24 cellular contexts compared by ENCODE assay signal in the genomic region with DNA sequence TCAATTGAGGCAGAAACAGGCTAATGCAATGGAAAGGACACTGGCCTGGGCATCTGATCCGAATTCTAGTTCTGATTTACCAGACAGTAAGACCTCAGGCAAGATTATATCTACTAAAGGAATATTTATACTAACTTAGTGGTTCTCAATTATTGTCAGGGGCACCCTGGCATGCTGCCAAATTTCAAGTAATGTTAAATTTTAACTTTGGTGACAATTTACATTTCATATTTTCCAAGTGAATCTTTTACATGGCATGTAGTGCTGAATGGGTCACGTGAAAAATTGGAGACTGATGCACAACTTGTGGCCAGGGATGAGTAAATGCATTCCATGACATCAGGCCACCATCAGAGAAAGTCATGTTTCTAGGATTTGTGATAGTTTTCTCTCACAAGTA.
"Had no signal": no experiment of that assay in that cellular context is flagged by ENCODE, and none has a peak within 500 bp of the region (broad histone marks: within the 10 kb centered on the region; RNA-seq: fewer than 3 reads in every experiment).

No MANE protein-coding gene starts in this region.

- H3K9me3 Mint-ChIP-seq: type B pancreatic cell had no signal

- H3K27ac ChIP-seq: gastroesophageal sphincter, pancreas, suprapubic skin, thyroid gland had no signal

- FAIRE-seq: endometrium, keratinocyte, pancreas, urothelium cell line had no signal

- H3K4me1 ChIP-seq: gastroesophageal sphincter, pancreas, suprapubic skin, thyroid gland had no signal

- H3K27ac Mint-ChIP-seq: immature natural killer cell, naive B cell, nephron, progenitor cell of endocrine pancreas, type B pancreatic cell had no signal

- H3K4me1 Mint-ChIP-seq: immature natural killer cell, naive B cell, nephron had no signal

- H3K36me3 Mint-ChIP-seq: immature natural killer cell, naive B cell, type B pancreatic cell had no signal

- H3K36me3 ChIP-seq: gastroesophageal sphincter, pancreas, suprapubic skin, thyroid gland had no signal

- DNase-seq: effector memory CD4-positive, alpha-beta T cell; immature natural killer cell; left cardiac atrium; left ventricle myocardium superior; mesenchymal stem cell; midbrain; naive B cell; occipital lobe; pancreas; right cardiac atrium; stimulated activated CD4-positive, alpha-beta T cell treated with anti-CD3 and anti-CD28 coated beads, Interleukin-2, amount 100 ng/mL, for 48 hours; stimulated activated naive CD4-positive, alpha-beta T cell treated with Interleukin-2 at 50 U/mL for 16 hours; thyroid gland had no signal

- H3K27me3 ChIP-seq: gastroesophageal sphincter, pancreas, suprapubic skin, thyroid gland had no signal

- H3K9me3 ChIP-seq: gastroesophageal sphincter, pancreas, suprapubic skin, thyroid gland had no signal

- H3K4me3 ChIP-seq: gastroesophageal sphincter, lung, pancreas, smooth muscle cell, suprapubic skin, thyroid gland had no signal

- H3K4me3 Mint-ChIP-seq: immature natural killer cell, naive B cell, nephron, type B pancreatic cell had no signal

- ATAC-seq: esophagus mucosa, gastroesophageal sphincter, left cardiac atrium, left ventricle myocardium superior, pancreas, right cardiac atrium had no signal

- H3K4me2 ChIP-seq: smooth muscle cell had no signal
